ENCODE assay signal across 1 cellular context in genomic region chr7:1057416-1058291, GRCh38.
TF ChIP-seq lines count a peak whose summit lies in the region.

No MANE protein-coding gene starts in this region.

TF ChIP-seq in K562, 482 proteins besides CTCF, POLR2A, EP300 and RAD21:
- TF ChIP-seq ZNF449 (CRISPR knock-in tag; IDR thresholded peaks at IDR 0.05): no peak
- TF ChIP-seq ZNF124 (CRISPR knock-in tag; IDR thresholded peaks at IDR 0.05): 0 out of 2 replicates have a peak, but pooled peaks have one; percentile 41
- TF ChIP-seq ZBTB33 (CRISPR knock-in tag; IDR thresholded peaks at IDR 0.05): peak; percentile 56
